8 cellular contexts compared by ENCODE assay signal in genomic region chr4:98262431-98262830, GRCh38. TPM values are rescaled to one million over a fixed set of nuclear protein-coding genes. Genes with fewer than 3 reads are reported as not detected.
DNase-seq lines count a peak whose midpoint lies in the region; ATAC-seq, FAIRE-seq and TF ChIP-seq lines count a peak whose summit lies in the region.

No MANE protein-coding gene starts in this region.

- TF ChIP-seq POLR2A in H54 (IDR thresholded peaks at IDR 0.05; ENCODE audit: low read depth, low read length): no peak

- H3K4me3 ChIP-seq in Caco-2 (ENCODE audit: low read depth, low read length) (peak overlapping the region; percentile 64), MG63 (peak overlapping the region; percentile 85), mammary epithelial cell (replicated peaks in 1 of 3; ENCODE audit: insufficient read depth in 1 of 3, low read depth in 2 of 3, low read length in 3 of 3) (peak overlapping the region; percentile 74 to 95 (median 87)), mucosa of rectum (ENCODE audit: low read length in 2 of 2) (peak overlapping the region; percentile 75 to 83)

- H3K27ac ChIP-seq in mammary epithelial cell (ENCODE audit: insufficient read depth, low read depth, low read length) (peak overlapping the region; percentile 75), mucosa of rectum (ENCODE audit: low read depth in 2 of 2, low read length in 2 of 2) (peak overlapping the region in 1 of 2 donors; percentile 86)

- H3K27me3 ChIP-seq in Caco-2 (replicated peaks; ENCODE audit: control insufficient read depth, insufficient read depth, low read length) (no peaks in the 10 kb centered on the region), MG63 (no peaks in the 10 kb centered on the region), mammary epithelial cell (ENCODE audit: insufficient read depth, low read length) (no peaks in the 10 kb centered on the region), mucosa of rectum (ENCODE audit: control insufficient read depth in 2 of 2, insufficient read depth in 2 of 2, low read length in 2 of 2) (no peaks in the 10 kb centered on the region)

- POLR2A ChIA-PET in Caco-2 (lab: Charles Lee): no interaction called here

- WGBS in mammary epithelial cell (ENCODE audit: low coverage, missing lambda C conversion rate): 9% methylated on average over 4 of the region's 5 CpGs

- H3K79me2 ChIP-seq in mammary epithelial cell (ENCODE audit: insufficient read depth, low read length): peaks cover 73% of the 10 kb centered on the region

- H3K9me3 ChIP-seq in Caco-2 (no peaks in the 10 kb centered on the region), MG63 (no peaks in the 10 kb centered on the region), mammary epithelial cell (replicated peaks; ENCODE audit: insufficient read depth, low read length) (no peaks in the 10 kb centered on the region), mucosa of rectum (ENCODE audit: control insufficient read depth in 2 of 2, low read length in 2 of 2) (no peaks in the 10 kb centered on the region)

- CTCF ChIA-PET in Caco-2 (lab: Charles Lee): interaction anchor here (0.7 to 1.0 kb wide), 2 partner anchors 32 to 111 kb away, joined by 3 to 4 read pairs; no protein-coding TSS in a partner anchor
- CTCF ChIA-PET in mammary epithelial cell (lab: Charles Lee; ENCODE audit: low non-redundant PET): no interaction called here

- no peak for FAIRE-seq in H54 (lab: Jason Lieb, UNC)

- dilution Hi-C loops in mammary epithelial cell (cut with HindIII; ENCODE audit: low sequenced_read_pairs): no loop called here

- H3K9me3 Mint-ChIP-seq in Caco-2 (ENCODE audit: unreplicated experiment): no peaks in the 10 kb centered on the region

- peaks cover 6% of the 10 kb centered on the region for H3K36me3 Mint-ChIP-seq in Caco-2 (ENCODE audit: insufficient read depth, unreplicated experiment)

- no peak overlapping the region for H2AFZ ChIP-seq in mammary epithelial cell (ENCODE audit: low read depth, low read length)

- intact Hi-C loops in Caco-2 (cut with micrococcal nuclease; ENCODE audit: unreplicated experiment) (loop anchor here (5.0 to 10.0 kb wide), 4 partner anchors 65 to 1300 kb away; partner anchors contain the start of genes TRMT10A and TSPAN5), mammary epithelial cell (cut with micrococcal nuclease) (loop anchor here (5.0 to 10.0 kb wide), 5 partner anchors 95 to 395 kb away; partner anchors contain the start of genes STPG2 and TSPAN5)

- DNase-seq in Caco-2 (no peak), MG63 (no peak), mammary epithelial cell (peak; percentile 11), NCI-H2029 (lab: John Stamatoyannopoulos, UW) (no peak), H54 (ENCODE audit: insufficient read length, low spot score) (no peak)
- no peak for DNase-seq in NK-92 treated with Interleukin-12 subunit alpha and Interleukin-12 subunit beta, amount 100 ng/mL, for 24 hours (lab: John Stamatoyannopoulos, UW)

- peak overlapping the region; percentile 89 for H3K4me3 Mint-ChIP-seq in Caco-2 (ENCODE audit: unreplicated experiment)

- peak overlapping the region; percentile 79 for H3K9ac ChIP-seq in mammary epithelial cell (ENCODE audit: insufficient read depth, low read length)
- H3K9ac ChIP-seq in mucosa of rectum (ENCODE audit: low read depth in 1 of 2, low read length in 2 of 2): peak overlapping the region; percentile 69 to 82

- H3K36me3 ChIP-seq in Caco-2 (ENCODE audit: control insufficient read depth, insufficient read depth, low read length) (no peaks in the 10 kb centered on the region; the same call in 1 of the 2 replicates), MG63 (peaks cover 5% of the 10 kb centered on the region; the same call in 1 of the 2 replicates), mammary epithelial cell (ENCODE audit: insufficient read depth, low read length) (no peaks in the 10 kb centered on the region), mucosa of rectum (ENCODE audit: control insufficient read depth in 2 of 2, insufficient read depth in 2 of 2, low read length in 2 of 2) (no peaks in the 10 kb centered on the region)

- H3K27ac Mint-ChIP-seq in Caco-2 (ENCODE audit: unreplicated experiment): peak overlapping the region; percentile 96

- TF ChIP-seq CTCF in Caco-2 (IDR thresholded peaks at IDR 0.05; ENCODE audit: insufficient read depth in 1 of 2, low read depth in 1 of 2, low read length in 1 of 2, severe bottlenecking in 1 of 2, unreplicated experiment in 1 of 2) (no peak), mammary epithelial cell (conservative IDR thresholded peaks at IDR 0.05 in 1 of 2, IDR thresholded peaks at IDR 0.05 in 1 of 2; ENCODE audit: extremely low read depth in 1 of 2, insufficient read depth in 1 of 2, low read depth in 1 of 2, low read length in 2 of 2) (no peak)

- no peaks in the 10 kb centered on the region for H4K20me1 ChIP-seq in mammary epithelial cell (ENCODE audit: insufficient read depth, low read length)

- H3K27me3 Mint-ChIP-seq in Caco-2 (ENCODE audit: insufficient read depth, unreplicated experiment): no peaks in the 10 kb centered on the region

- peaks cover 10% of the 10 kb centered on the region for H3K4me1 ChIP-seq in Caco-2
- peaks cover 13% of the 10 kb centered on the region for H3K4me1 ChIP-seq in mammary epithelial cell (ENCODE audit: insufficient read depth, low read length)
- H3K4me1 ChIP-seq in mucosa of rectum (ENCODE audit: control insufficient read depth in 2 of 2, insufficient read depth in 2 of 2, low read length in 2 of 2): peaks cover 16% of the 10 kb centered on the region in 2 donors

- peak overlapping the region; percentile 84 for H3K4me2 ChIP-seq in mammary epithelial cell (ENCODE audit: insufficient read depth, low read depth, low read length)

- in situ Hi-C loops in mammary epithelial cell (cut with MboI; ENCODE audit: low sequenced_read_pairs in 2 of 2): loop anchor here in 1 of 2 donors (25.0 kb wide), 1 partner anchor 100 kb away; no protein-coding TSS in a partner anchor

- BruUV-seq in Caco-2 (replicated peaks; lab: Mats Ljungman, UMichigan) (TSS peak; percentile 40), mammary epithelial cell (replicated peaks; lab: Mats Ljungman, UMichigan) (TSS peak; percentile 26)

- no peak for ATAC-seq in HG03108 (IDR thresholded peaks at IDR 0.05; ENCODE audit: unreplicated experiment)

- peaks cover 20% of the 10 kb centered on the region for H3K4me1 Mint-ChIP-seq in Caco-2 (ENCODE audit: low read depth, unreplicated experiment)

RNA-seq across cellular contexts. Expression of gene RAP1GDS1, which starts 1.2 kb away (rescaled TPM):
- total RNA-seq in Caco-2 (2022): 40.3 and 45.5 TPM in 2 replicates
- 59.4 and 119 TPM in 2 replicates for total RNA-seq in MG63 (2014; rRNA removed; shearing (Covaris generic); ENCODE audit: low replicate concordance)
- 10 to 100 TPM; 86.9 to 91.9 TPM for total RNA-seq in mammary epithelial cell
- polyA plus RNA-seq in mammary epithelial cell: 54.8 TPM
- 68.0 TPM for polyA minus RNA-seq in mammary epithelial cell
